Comparison of ENCODE assay signal across 26 cellular contexts in genomic region chr2:237916296-237916695, GRCh38. TPM values are rescaled to one million over a fixed set of nuclear protein-coding genes. Genes with fewer than 3 reads are reported as not detected.
"Had no signal": no experiment of that assay in that cellular context is flagged by ENCODE, and none has a peak within 500 bp of the region (broad histone marks: within the 10 kb centered on the region; RNA-seq: fewer than 3 reads in every experiment).

No MANE protein-coding gene starts in this region.

- H3K4me3 ChIP-seq: cardiac muscle cell had no signal

- H3K36me3 ChIP-seq: brain microvascular endothelial cell, cardiac muscle cell had no signal

- H3K27ac Mint-ChIP-seq: activated B cell treated with CpG ODN at 0.5 μM for 24 hours; activated CD4-positive, alpha-beta memory T cell treated with anti-CD3 and anti-CD28 coated beads, Interleukin-2, amount 10 ng/mL, durations not matched to agents 7 days and 5 days; activated T-helper 17 cell treated with anti-CD3 and anti-CD28 coated beads, Interleukin-2, amount 50 U/mL, for 72 hours had no signal

- H3K36me3 Mint-ChIP-seq: activated naive CD4-positive, alpha-beta T cell treated with anti-CD3 and anti-CD28 coated beads, Interleukin-2, amount 50 U/mL, for 24 hours had no signal

- H3K27me3 ChIP-seq: brain microvascular endothelial cell, cardiac muscle cell had no signal

- H3K4me1 Mint-ChIP-seq: activated T-helper 17 cell treated with anti-CD3 and anti-CD28 coated beads, Interleukin-2, amount 50 U/mL, for 72 hours had no signal

- H3K9me3 Mint-ChIP-seq: activated B cell treated with CpG ODN at 0.5 μM for 24 hours; activated CD4-positive, alpha-beta memory T cell treated with anti-CD3 and anti-CD28 coated beads, Interleukin-2, amount 10 ng/mL, durations not matched to agents 7 days and 5 days; activated naive CD4-positive, alpha-beta T cell treated with anti-CD3 and anti-CD28 coated beads, Interleukin-2, amount 50 U/mL, for 24 hours; activated T-helper 17 cell treated with anti-CD3 and anti-CD28 coated beads, Interleukin-2, amount 50 U/mL, for 72 hours had no signal

- DNase-seq: activated B cell treated with CpG ODN at 0.5 μM for 24 hours; activated CD4-positive, alpha-beta memory T cell treated with anti-CD3 and anti-CD28 coated beads, Interleukin-2, amount 10 ng/mL, durations not matched to agents 7 days and 5 days; activated CD4-positive, alpha-beta T cell treated with anti-CD3 and anti-CD28 coated beads for 1 hour; activated CD4-positive, alpha-beta T cell treated with anti-CD3 and anti-CD28 coated beads, Interleukin-2, amount 50 U/mL, for 1 hour; activated T-cell treated with anti-CD3 and anti-CD28 coated beads for 4 hours; activated T-cell treated with anti-CD3 and anti-CD28 coated beads, Interleukin-2, amount 50 U/mL, for 48 hours; amygdala; brain microvascular endothelial cell; IMR-90; KBM-7; NCI-H1092; NCI-H1417 treated with DMSO at 0.1 percent for 48 hours; NCI-H1694; NCI-H2029; NCI-H2107; NCI-H2171 treated with DMSO at 0.1 percent for 48 hours; NCI-H226; NCI-H526; NCI-H82; SIG-M5; T-helper 2 cell; T1000 had no signal

- H3K27ac ChIP-seq: brain microvascular endothelial cell, cardiac muscle cell had no signal

- ATAC-seq: activated T-helper 17 cell treated with anti-CD3 and anti-CD28 coated beads, Interleukin-2, amount 50 U/mL, for 72 hours had no signal

- H3K27me3 Mint-ChIP-seq: activated B cell treated with CpG ODN at 0.5 μM for 24 hours; activated naive CD4-positive, alpha-beta T cell treated with anti-CD3 and anti-CD28 coated beads, Interleukin-2, amount 50 U/mL, for 24 hours; activated T-helper 17 cell treated with anti-CD3 and anti-CD28 coated beads, Interleukin-2, amount 50 U/mL, for 72 hours had no signal

- H3K4me3 Mint-ChIP-seq: activated B cell treated with CpG ODN at 0.5 μM for 24 hours; activated CD4-positive, alpha-beta memory T cell treated with anti-CD3 and anti-CD28 coated beads, Interleukin-2, amount 10 ng/mL, durations not matched to agents 7 days and 5 days; activated naive CD4-positive, alpha-beta T cell treated with anti-CD3 and anti-CD28 coated beads, Interleukin-2, amount 50 U/mL, for 24 hours; activated T-helper 17 cell treated with anti-CD3 and anti-CD28 coated beads, Interleukin-2, amount 50 U/mL, for 72 hours had no signal

RNA-seq across cellular contexts. Expression of gene RAMP1, which starts 56.9 kb away (rescaled TPM):
- total RNA-seq: OCI-LY7 had no signal
